In genomic region chr3:72411102-72411501, GRCh38 we compare ENCODE assay signal across 22 cellular contexts. TPM values are rescaled to one million over a fixed set of nuclear protein-coding genes. Genes with fewer than 3 reads are reported as not detected.
A peak's percentile ranks its signal among the peaks of the same experiment; 100 is the strongest.
DNase-seq lines count a peak whose midpoint lies in the region; ATAC-seq, FAIRE-seq and TF ChIP-seq lines count a peak whose summit lies in the region.
"Had no signal": no experiment of that assay in that cellular context is flagged by ENCODE, and none has a peak within 500 bp of the region (broad histone marks: within the 10 kb centered on the region; RNA-seq: fewer than 3 reads in every experiment).

No MANE protein-coding gene starts in this region.

- H3K4me1 ChIP-seq in PC-9 (replicated peaks; ENCODE audit: insufficient read depth) (peaks cover 32% of the 10 kb centered on the region), trophoblast cell (ENCODE audit: control insufficient read depth in 1 of 2, insufficient read depth in 2 of 2, low read length in 2 of 2) (peaks cover 0 to 3% of the 10 kb centered on the region in 2 experiments)

- H3K27me3 ChIP-seq in PC-9 (ENCODE audit: insufficient read depth, low read depth) (no peaks in the 10 kb centered on the region), trophoblast cell (ENCODE audit: insufficient read depth, low read length) (no peaks in the 10 kb centered on the region)
- H3K27me3 ChIP-seq: testis had no signal

- H3K4me2 ChIP-seq in PC-9 (peak overlapping the region; percentile 57), trophoblast cell (ENCODE audit: low read length) (no peak overlapping the region)

- H3K9me3 ChIP-seq in PC-9 (ENCODE audit: insufficient read depth, low read depth), result no peaks in the 10 kb centered on the region
- no peaks in the 10 kb centered on the region for H3K9me3 ChIP-seq in trophoblast cell (ENCODE audit: insufficient read depth, low read depth, low read length)
- H3K9me3 ChIP-seq: lower lobe of right lung, psoas muscle, testis had no signal

- no peak overlapping the region for H4K8ac ChIP-seq in trophoblast cell (ENCODE audit: low read depth, low read length)

- FAIRE-seq in GM19239 (lab: Jason Lieb, UNC), result peak; percentile 52
- FAIRE-seq: urothelium cell line had no signal

- H3K36me3 ChIP-seq in PC-9 (ENCODE audit: low read depth), result no peaks in the 10 kb centered on the region
- H3K36me3 ChIP-seq in trophoblast cell (ENCODE audit: control insufficient read depth in 1 of 2, insufficient read depth in 2 of 2, low read length in 2 of 2), result peaks cover 0 to 3% of the 10 kb centered on the region in 2 experiments
- H3K36me3 ChIP-seq: lower lobe of right lung had no signal

- H3K9ac ChIP-seq in trophoblast cell (ENCODE audit: low read length), result no peak overlapping the region

- CTCF ChIA-PET in PC-9 (lab: Charles Lee), result no interaction called here

- TF ChIP-seq CTCF in PC-9 (conservative IDR thresholded peaks at IDR 0.05), result no peak
- no peak for TF ChIP-seq CTCF in fibroblast of mammary gland (conservative IDR thresholded peaks at IDR 0.05; ENCODE audit: control insufficient read depth, insufficient read depth, low read depth, low read length)

- H4K20me1 ChIP-seq in PC-9 (ENCODE audit: insufficient read depth), result peaks cover 7% of the 10 kb centered on the region

- H2BK120ac ChIP-seq in trophoblast cell (ENCODE audit: insufficient read depth, low read length, poor library complexity), result no peak overlapping the region

- no CpG with 5 or more reads among the region's 1 CpG for WGBS in trophoblast cell (ENCODE audit: extremely low coverage, insufficient coverage, insufficient read length)

- no peak overlapping the region for H2AFZ ChIP-seq in PC-9
- no peak overlapping the region for H2AFZ ChIP-seq in trophoblast cell (ENCODE audit: insufficient read depth, low read length, poor library complexity)

- H4K91ac ChIP-seq in trophoblast cell (ENCODE audit: low read depth, low read length), result no peak overlapping the region

- no peak overlapping the region for H2AK5ac ChIP-seq in trophoblast cell (ENCODE audit: low read length)

- H3K4me3 ChIP-seq in PC-9 (no peak overlapping the region), fibroblast of mammary gland (ENCODE audit: control insufficient read depth, low read depth, low read length) (no peak overlapping the region), trophoblast cell (ENCODE audit: low read depth, low read length) (no peak overlapping the region)
- H3K4me3 ChIP-seq: lower lobe of right lung, psoas muscle, testis had no signal

- H2BK5ac ChIP-seq in trophoblast cell (ENCODE audit: low read depth, low read length, poor library complexity), result no peak overlapping the region

- H3K79me2 ChIP-seq in PC-9 (ENCODE audit: low read depth) (peaks cover 100% of the 10 kb centered on the region), trophoblast cell (ENCODE audit: control insufficient read depth, insufficient read depth, low read length, poor library complexity) (peaks cover 12% of the 10 kb centered on the region)

- POLR2A ChIA-PET in PC-9 (lab: Charles Lee; ENCODE audit: unreplicated experiment), result no interaction called here

- H2BK12ac ChIP-seq in trophoblast cell (ENCODE audit: low read length), result no peak overlapping the region

- H3K9me2 ChIP-seq in PC-9 (ENCODE audit: insufficient read depth), result no peaks in the 10 kb centered on the region

- no peaks in the 10 kb centered on the region for H3K79me1 ChIP-seq in trophoblast cell (ENCODE audit: low read length)

- H3K18ac ChIP-seq in trophoblast cell (ENCODE audit: low read length), result no peak overlapping the region

- H4K12ac ChIP-seq in trophoblast cell (ENCODE audit: low read depth, low read length), result no peak overlapping the region

- H3K27ac ChIP-seq in PC-9 (0 out of 2 replicates have a peak overlapping the region, but pooled peaks have one; percentile 26), trophoblast cell (ENCODE audit: low read depth, low read length) (no peak overlapping the region)
- H3K27ac ChIP-seq: lower lobe of right lung, psoas muscle, testis had no signal

- H3F3A ChIP-seq in PC-9 (ENCODE audit: insufficient read depth, low read depth), result 0 out of 2 replicates have a peak, but pooled peaks cover 7% of the 10 kb centered on the region

- peak overlapping the region; percentile 83 for H3K4ac ChIP-seq in trophoblast cell (ENCODE audit: low read depth, low read length)

- no peak for DNase-seq in GM19239 (ENCODE audit: insufficient read length, low spot score)
- no peak for DNase-seq in PC-9
- peak; percentile 22 for DNase-seq in fibroblast of mammary gland (ENCODE audit: low read depth)
- DNase-seq in trophoblast cell, result no peak
- DNase-seq in RPMI8226, result no peak
- DNase-seq: activated CD4-positive, alpha-beta T cell treated with anti-CD3 and anti-CD28 coated beads for 48 hours; activated CD8-positive, alpha-beta memory T cell treated with anti-CD3 and anti-CD28 coated beads for 24 hours; activated gamma-delta T cell; activated naive CD8-positive, alpha-beta T cell treated with anti-CD3 and anti-CD28 coated beads, Interleukin-2, amount 50 U/mL, for 24 hours; effector CD4-positive, alpha-beta T cell; kidney glomerular epithelial cell; lower lobe of right lung; NCI-H1105; NCI-H2081; NCI-H82; psoas muscle; stimulated activated CD4-positive, alpha-beta T cell treated with anti-CD3 and anti-CD28 coated beads, Interleukin-15, amount 100 ng/mL, for 24 hours; stimulated activated naive CD4-positive, alpha-beta T cell; testis had no signal

- intact Hi-C loops in PC-9 (cut with micrococcal nuclease; ENCODE audit: unreplicated experiment), result no loop called here

- H3K23ac ChIP-seq in trophoblast cell (ENCODE audit: low read length), result no peak overlapping the region

- no peak for ATAC-seq in GM18868 (IDR thresholded peaks at IDR 0.05; ENCODE audit: unreplicated experiment)
- no peak for ATAC-seq in HG03378 (IDR thresholded peaks at IDR 0.05; ENCODE audit: unreplicated experiment)
- ATAC-seq: activated naive CD8-positive, alpha-beta T cell treated with anti-CD3 and anti-CD28 coated beads, Interleukin-2, amount 50 U/mL, for 24 hours had no signal

- BruUV-seq in PC-9 (replicated peaks; lab: Mats Ljungman, UMichigan), result no TSS peak

- no peak overlapping the region for H3K14ac ChIP-seq in trophoblast cell (ENCODE audit: low read length)

RNA-seq across cellular contexts. Expression of gene RYBP, which starts 35.3 kb away (rescaled TPM):
- total RNA-seq in PC-9 (2021), result 7.4 and 10.5 TPM in 2 replicates
- 44.7 and 45.0 TPM in 2 replicates for polyA plus RNA-seq in trophoblast cell (2013)
